In the genomic region with DNA sequence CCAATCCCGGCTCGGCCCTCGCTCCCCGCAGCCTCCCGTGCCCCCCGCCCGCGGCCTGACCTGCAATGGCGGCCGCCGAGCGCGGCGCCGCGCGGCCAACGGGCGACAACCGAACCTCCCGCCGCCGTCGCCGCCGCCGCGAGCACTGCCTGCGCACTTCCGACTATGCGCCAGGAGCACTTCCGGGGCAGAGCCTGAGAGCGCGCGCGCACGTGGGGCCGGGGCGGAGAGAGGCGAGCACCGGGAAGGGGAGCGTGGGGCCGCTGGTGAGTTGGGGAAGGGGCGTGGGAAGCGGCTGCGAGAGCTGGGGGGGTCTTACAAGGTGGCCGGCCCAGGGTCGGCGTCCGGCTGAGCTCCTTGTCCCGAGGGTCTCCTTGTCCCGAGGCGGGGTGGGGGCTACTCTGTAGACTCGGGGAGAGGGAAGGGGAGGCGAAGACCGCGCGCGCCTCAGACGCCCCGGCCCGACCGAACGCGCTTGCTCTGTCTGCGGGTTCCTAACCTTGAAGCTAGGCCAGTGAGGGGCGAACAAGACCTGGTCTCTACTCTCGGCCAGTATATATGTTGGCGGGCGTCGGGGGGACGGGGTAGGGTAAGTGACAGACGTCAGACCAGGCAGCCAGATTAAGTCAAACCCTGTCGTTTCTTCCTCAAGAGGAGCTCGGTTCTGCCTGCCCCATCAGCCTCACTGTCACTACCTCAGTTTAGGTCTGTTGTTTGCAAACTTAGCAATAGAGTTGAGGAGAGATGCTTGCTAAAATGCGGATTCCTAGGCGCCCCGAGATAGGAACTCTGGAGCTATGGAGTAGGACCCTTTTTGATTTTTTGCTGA, we compare ENCODE assay signal across 8 cellular contexts. TPM values are rescaled to one million over a fixed set of nuclear protein-coding genes. Genes with fewer than 3 reads are reported as not detected.
DNase-seq lines count a peak whose midpoint lies in the region; TF ChIP-seq lines count a peak whose summit lies in the region.

CHTF8 (minus strand) TSS at position 165 of the 829 bp plus-strand sequence. CDS start 11,130 bp downstream, outside the sequence.
UTP4 (plus strand) TSS at position 226 of the 829 bp plus-strand sequence. CDS start 811 bp downstream, outside the sequence.

- CTCF ChIA-PET in SK-N-SH (lab: Yijun Ruan, JAX): interaction anchor here (0.8 to 2.7 kb wide), 7 partner anchors 8 to 604 kb away, joined by 5 to 17 read pairs (median 7); partner anchors contain the start of gene TANGO6
- CTCF ChIA-PET in activated naive CD4-positive, alpha-beta T cell treated with anti-CD3 and anti-CD28 coated beads, Interleukin-2, amount 10 ng/mL, durations not matched to agents 7 days and 5 days (lab: Charles Lee): interaction anchor here (0.8 to 1.6 kb wide), 3 partner anchors 9 to 285 kb away, joined by 4 to 5 read pairs (median 4); no protein-coding TSS in a partner anchor

- H3K9me3 ChIP-seq in GM23248 (ENCODE audit: low read depth) (no peaks in the 10 kb centered on the region), SK-N-SH (no peaks in the 10 kb centered on the region), osteoblast (ENCODE audit: low read depth, low read length) (no peaks in the 10 kb centered on the region)

- TF ChIP-seq RAD21 in SK-N-SH (IDR thresholded peaks at IDR 0.05; ENCODE audit: low read length): no peak

- H3K4me1 ChIP-seq in GM23248 (ENCODE audit: insufficient read depth) (peaks cover 11% of the 10 kb centered on the region), SK-N-SH (ENCODE audit: control insufficient read depth in 1 of 2, insufficient read depth in 2 of 2, low read depth in 1 of 2, low read length in 1 of 2) (peaks cover 11 to 14% of the 10 kb centered on the region in 2 experiments; a peak in 3 of 4 replicates), osteoblast (ENCODE audit: insufficient read depth, low read length) (peaks cover 25% of the 10 kb centered on the region)

- 0 out of 4 replicates have a peak, but pooled peaks of 1 of the 2 experiments have one; percentile 8 for TF ChIP-seq EP300 in SK-N-SH (IDR thresholded peaks at IDR 0.05; ENCODE audit: borderline replicate concordance in 1 of 2, low read depth in 1 of 2, low read length in 1 of 2)

- no peak for TF ChIP-seq CTCF in SK-N-SH (IDR thresholded peaks at IDR 0.05)
- no peak for TF ChIP-seq CTCF in osteoblast (IDR thresholded peaks at IDR 0.05; ENCODE audit: extremely low read depth, low read depth, low read length)

- H3K36me3 ChIP-seq in GM23248 (ENCODE audit: low read depth): peaks cover 7% of the 10 kb centered on the region
- peaks cover 31 to 40% of the 10 kb centered on the region in 2 experiments for H3K36me3 ChIP-seq in SK-N-SH (replicated peaks in 1 of 2; ENCODE audit: control insufficient read depth in 1 of 2, insufficient read depth in 2 of 2, low read length in 1 of 2)
- peaks cover 18% of the 10 kb centered on the region for H3K36me3 ChIP-seq in osteoblast (ENCODE audit: insufficient read depth, low read length)

- no peaks in the 10 kb centered on the region for H4K20me1 ChIP-seq in GM23248 (ENCODE audit: insufficient read depth)
- H4K20me1 ChIP-seq in SK-N-SH (ENCODE audit: insufficient read depth): peaks cover 25% of the 10 kb centered on the region
- peaks cover 14% of the 10 kb centered on the region for H4K20me1 ChIP-seq in osteoblast (ENCODE audit: insufficient read depth, low read length)

- H3K27me3 ChIP-seq in GM23248 (replicated peaks; ENCODE audit: insufficient read depth) (no peaks in the 10 kb centered on the region), SK-N-SH (ENCODE audit: insufficient read depth) (no peaks in the 10 kb centered on the region), osteoblast (ENCODE audit: insufficient read depth, low read length) (no peaks in the 10 kb centered on the region)

- peak within 1 kb of the TSS; percentile 96 for H3K9ac ChIP-seq in GM23248
- H3K9ac ChIP-seq in SK-N-SH: peak within 1 kb of the TSS; percentile 93

- 0 to 1% methylated on average over 44 to 72 of the region's 78 CpGs for WGBS in GM23248 (ENCODE audit: low coverage in 1 of 2, low lambda C conversion rate in 2 of 2, missing lambda C conversion rate in 2 of 2), 2 experiments
- 1% methylated on average over 28 of the region's 78 CpGs for WGBS in SK-N-SH (ENCODE audit: low lambda C conversion rate)

- H2AFZ ChIP-seq in GM23248 (peak within 1 kb of the TSS; percentile 84), SK-N-SH (ENCODE audit: low read depth) (peak within 1 kb of the TSS; percentile 80), osteoblast (ENCODE audit: low read length) (peak within 1 kb of the TSS; percentile 79)

- peaks cover 58% of the 10 kb centered on the region for H3K4me1 Mint-ChIP-seq in activated naive CD4-positive, alpha-beta T cell treated with anti-CD3 and anti-CD28 coated beads, Interleukin-2, amount 10 ng/mL, durations not matched to agents 7 days and 5 days

- peak within 1 kb of the TSS; percentile 91 for H3K27ac Mint-ChIP-seq in activated naive CD4-positive, alpha-beta T cell treated with anti-CD3 and anti-CD28 coated beads, Interleukin-2, amount 10 ng/mL, durations not matched to agents 7 days and 5 days

- no peaks in the 10 kb centered on the region for H3K27me3 Mint-ChIP-seq in activated naive CD4-positive, alpha-beta T cell treated with anti-CD3 and anti-CD28 coated beads, Interleukin-2, amount 10 ng/mL, durations not matched to agents 7 days and 5 days

- in situ Hi-C loops in GM23248 (cut with MboI): no loop called here

- DNase-seq in EL (peak; percentile 83), GM23248 (peak; percentile 95), LHCN-M2 (ENCODE audit: low read depth) (peak; percentile 79), SK-N-SH (peak; percentile 92), glomerular endothelial cell (ENCODE audit: extremely low read depth, low read depth, low spot score) (no peak), osteoblast (ENCODE audit: insufficient read length, low spot score, missing footprints) (peak; percentile 97)
- DNase-seq in activated naive CD4-positive, alpha-beta T cell treated with anti-CD3 and anti-CD28 coated beads, Interleukin-2, amount 10 ng/mL, durations not matched to agents 7 days and 5 days: peak; percentile 92

- POLR2A ChIA-PET in SK-N-SH (lab: Yijun Ruan, JAX): interaction anchor here (0.6 to 1.8 kb wide), 6 partner anchors 8 to 154 kb away, joined by 3 to 5 read pairs (median 3); no protein-coding TSS in a partner anchor

- peaks cover 25% of the 10 kb centered on the region for H3K36me3 Mint-ChIP-seq in activated naive CD4-positive, alpha-beta T cell treated with anti-CD3 and anti-CD28 coated beads, Interleukin-2, amount 10 ng/mL, durations not matched to agents 7 days and 5 days

- peak within 1 kb of the TSS; percentile 95 for H3K4me3 Mint-ChIP-seq in activated naive CD4-positive, alpha-beta T cell treated with anti-CD3 and anti-CD28 coated beads, Interleukin-2, amount 10 ng/mL, durations not matched to agents 7 days and 5 days

- peaks cover 19% of the 10 kb centered on the region for H3F3A ChIP-seq in GM23248 (ENCODE audit: insufficient read depth)
- peaks cover 4% of the 10 kb centered on the region for H3F3A ChIP-seq in SK-N-SH (replicated peaks; ENCODE audit: insufficient read depth)

- no peaks in the 10 kb centered on the region for H3K9me3 Mint-ChIP-seq in activated naive CD4-positive, alpha-beta T cell treated with anti-CD3 and anti-CD28 coated beads, Interleukin-2, amount 10 ng/mL, durations not matched to agents 7 days and 5 days

- H3K79me2 ChIP-seq in GM23248 (ENCODE audit: insufficient read depth) (peaks cover 96% of the 10 kb centered on the region), SK-N-SH (ENCODE audit: insufficient read depth) (peaks cover 96% of the 10 kb centered on the region), osteoblast (ENCODE audit: insufficient read depth, low read length) (peaks cover 97% of the 10 kb centered on the region)

- H3K27ac ChIP-seq in GM23248 (peak within 1 kb of the TSS; percentile 58), SK-N-SH (ENCODE audit: low read depth in 2 of 2, low read length in 1 of 2) (peak within 1 kb of the TSS; percentile 86 to 97), osteoblast (ENCODE audit: low read depth, low read length) (peak within 1 kb of the TSS; percentile 86), temporal lobe (ENCODE audit: low read depth, low read length) (peak within 1 kb of the TSS; percentile 61)

- H3K4me3 ChIP-seq in GM23248: peak within 1 kb of the TSS; percentile 98
- H3K4me3 ChIP-seq in SK-N-SH (ENCODE audit: low read depth in 2 of 2, low read length in 1 of 2): peak within 1 kb of the TSS; percentile 85 to 88
- H3K4me3 ChIP-seq in osteoblast (ENCODE audit: insufficient read depth, low read length): peak within 1 kb of the TSS; percentile 98

- H3K9me2 ChIP-seq in GM23248 (ENCODE audit: insufficient read depth) (no peaks in the 10 kb centered on the region), SK-N-SH (no peaks in the 10 kb centered on the region)

- H3K4me2 ChIP-seq in GM23248 (ENCODE audit: unreplicated experiment) (peak within 1 kb of the TSS; percentile 94), SK-N-SH (peak within 1 kb of the TSS; percentile 77), osteoblast (ENCODE audit: insufficient read depth, low read length) (peak within 1 kb of the TSS; percentile 94)

TF ChIP-seq in SK-N-SH, 30 proteins besides CTCF, POLR2A, EP300 and RAD21 (continues in another document):
- peak; percentile 81 for TF ChIP-seq ELF1 (IDR thresholded peaks at IDR 0.05)
- no peak for TF ChIP-seq FOXJ3 (CRISPR knock-in tag; IDR thresholded peaks at IDR 0.05)
- peak; percentile 61 for TF ChIP-seq TAF1 (IDR thresholded peaks at IDR 0.05; ENCODE audit: borderline replicate concordance, low read depth, low read length)

RNA-seq across cellular contexts. Expression of gene CHTF8, which starts in this region (rescaled TPM):
- 58.0 and 69.9 TPM in 2 replicates for total RNA-seq in GM23248 (2014; rRNA removed; shearing (Covaris generic))
- polyA plus RNA-seq in GM23248 (2016; fragmentation: Nextera tagmentation; extraction: Ambion mirVana): 56.7 and 57.7 TPM in 2 replicates
- total RNA-seq in LHCN-M2 (2014; rRNA removed): 53.7 and 67.9 TPM in 2 replicates
- polyA plus RNA-seq in LHCN-M2 (2012): 85.6 TPM
- polyA plus RNA-seq in SK-N-SH (2012; rRNA removed): 83.0 and 96.6 TPM in 2 replicates
- 60.3 and 84.3 TPM in 2 replicates for polyA plus RNA-seq in SK-N-SH (2012; cell fraction: cytosol; rRNA removed)
- polyA plus RNA-seq in SK-N-SH (2012; cell fraction: nucleus; rRNA removed): 54.0 and 64.1 TPM in 2 replicates
- 109 and 118 TPM in 2 replicates for total RNA-seq in glomerular endothelial cell
- 48.0 and 52.1 TPM in 2 replicates for total RNA-seq in osteoblast
- 44.3 TPM for total RNA-seq in temporal lobe

RNA-seq across cellular contexts. Expression of gene UTP4, which starts in this region (rescaled TPM):
- 17.8 and 19.1 TPM in 2 replicates for total RNA-seq in GM23248 (2014; rRNA removed; shearing (Covaris generic))
- 54.8 and 55.8 TPM in 2 replicates for polyA plus RNA-seq in GM23248 (2016; fragmentation: Nextera tagmentation; extraction: Ambion mirVana)
- total RNA-seq in LHCN-M2 (2014; rRNA removed): 24.3 and 28.5 TPM in 2 replicates
- polyA plus RNA-seq in LHCN-M2 (2012): 43.6 TPM
- 66.5 and 91.7 TPM in 2 replicates for polyA plus RNA-seq in SK-N-SH (2012; rRNA removed)
- polyA plus RNA-seq in SK-N-SH (2012; cell fraction: cytosol; rRNA removed): 66.4 and 80.8 TPM in 2 replicates
- polyA plus RNA-seq in SK-N-SH (2012; cell fraction: nucleus; rRNA removed): 47.6 and 88.1 TPM in 2 replicates
- total RNA-seq in glomerular endothelial cell: 25.6 and 31.5 TPM in 2 replicates
- 17.4 and 18.0 TPM in 2 replicates for total RNA-seq in osteoblast
- 22.9 TPM for total RNA-seq in temporal lobe
